In genomic region chr3:118488751-118489150, GRCh38 we compare ENCODE assay signal across 1 cellular context.
TF ChIP-seq lines count a peak whose summit lies in the region.

No MANE protein-coding gene starts in this region.

TF ChIP-seq in GM23338, 12 proteins besides CTCF, POLR2A, EP300 and RAD21 (continued from another document):
- TF ChIP-seq ZNF462 (CRISPR knock-in tag; IDR thresholded peaks at IDR 0.05) (no peak), ETS1 (IDR thresholded peaks at IDR 0.05) (no peak), CREB1 (CRISPR knock-in tag; IDR thresholded peaks at IDR 0.05; ENCODE audit: low read depth) (no peak), STAT1 (IDR thresholded peaks at IDR 0.05; ENCODE audit: unreplicated experiment) (no peak), NANOG (IDR thresholded peaks at IDR 0.05; ENCODE audit: borderline replicate concordance) (no peak), EZH2phosphoT487 (IDR thresholded peaks at IDR 0.05; ENCODE audit: unreplicated experiment) (no peak), JUNB (IDR thresholded peaks at IDR 0.05; ENCODE audit: unreplicated experiment) (no peak), REST (IDR thresholded peaks at IDR 0.05; ENCODE audit: unreplicated experiment) (no peak), POLR2AphosphoS5 (IDR thresholded peaks at IDR 0.05; ENCODE audit: low read depth) (no peak)
TF ChIP-seq in GM23338: peak in this region for 0.
